In the genomic region with DNA sequence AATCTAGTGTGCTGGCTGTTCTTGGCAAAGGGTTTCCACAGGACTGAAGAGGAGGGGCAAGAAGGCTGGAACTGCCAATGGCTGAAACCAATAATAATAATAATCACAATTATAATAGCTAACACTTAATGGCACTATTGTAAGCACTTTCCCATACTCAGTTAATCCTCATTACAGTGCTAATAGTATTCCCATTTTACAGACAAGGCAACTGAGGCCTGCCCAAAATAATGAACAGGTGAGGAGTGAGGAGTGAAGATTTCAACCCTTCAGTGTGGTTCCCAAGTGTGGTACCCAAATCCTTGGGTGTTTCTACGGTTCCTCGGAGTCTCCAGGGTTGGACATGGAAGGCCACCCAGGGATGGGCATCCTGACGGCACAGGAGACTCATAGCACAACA, we compare ENCODE assay signal across 13 cellular contexts.
DNase-seq lines count a peak whose midpoint lies in the region; ATAC-seq and TF ChIP-seq lines count a peak whose summit lies in the region.
"Had no signal": no experiment of that assay in that cellular context is flagged by ENCODE, and none has a peak within 500 bp of the region (broad histone marks: within the 10 kb centered on the region; RNA-seq: fewer than 3 reads in every experiment).

No MANE protein-coding gene starts in this region.

- H3K27me3 Mint-ChIP-seq in activated CD8-positive, alpha-beta memory T cell treated with anti-CD3 and anti-CD28 coated beads, Interleukin-2, amount 10 ng/mL, durations not matched to agents 7 days and 5 days = no peaks in the 10 kb centered on the region
- H3K27me3 Mint-ChIP-seq in natural killer cell treated with Interleukin-12 subunit alpha and Interleukin-12 subunit beta and Interleukin-15 and Interleukin-18, amount 100 ng/mL, for 72 hours = no peaks in the 10 kb centered on the region
- no peaks in the 10 kb centered on the region for H3K27me3 Mint-ChIP-seq in natural killer cell (ENCODE audit: low read depth in 2 of 2)
- H3K27me3 Mint-ChIP-seq in dendritic cell treated with granulocyte-macrophage colony-stimulating factor and Interleukin-4, amounts not matched to agents 40 ng/mL and 50 ng/mL, for 4 days = no peaks in the 10 kb centered on the region
- H3K27me3 Mint-ChIP-seq: CD4-positive, CD25-positive, alpha-beta regulatory T cell had no signal

- no peak for ATAC-seq in activated CD8-positive, alpha-beta memory T cell treated with anti-CD3 and anti-CD28 coated beads, Interleukin-2, amount 10 ng/mL, durations not matched to agents 7 days and 5 days
- ATAC-seq in natural killer cell treated with Interleukin-12 subunit alpha and Interleukin-12 subunit beta and Interleukin-15 and Interleukin-18, amount 100 ng/mL, for 72 hours = no peak
- ATAC-seq in natural killer cell = no peak
- ATAC-seq: HCT116 had no signal

- H3K4me1 Mint-ChIP-seq in activated CD8-positive, alpha-beta memory T cell treated with anti-CD3 and anti-CD28 coated beads, Interleukin-2, amount 10 ng/mL, durations not matched to agents 7 days and 5 days = peaks cover 95% of the 10 kb centered on the region
- peaks cover 60 to 78% of the 10 kb centered on the region in 2 donors for H3K4me1 Mint-ChIP-seq in natural killer cell treated with Interleukin-12 subunit alpha and Interleukin-12 subunit beta and Interleukin-15 and Interleukin-18, amount 100 ng/mL, for 72 hours (ENCODE audit: low read depth in 2 of 2)
- H3K4me1 Mint-ChIP-seq in natural killer cell = peaks cover 55 to 59% of the 10 kb centered on the region in 2 donors
- peaks cover 70% of the 10 kb centered on the region for H3K4me1 Mint-ChIP-seq in dendritic cell treated with granulocyte-macrophage colony-stimulating factor and Interleukin-4, amounts not matched to agents 40 ng/mL and 50 ng/mL, for 4 days (ENCODE audit: low read depth)

- H3K9me3 Mint-ChIP-seq in activated CD8-positive, alpha-beta memory T cell treated with anti-CD3 and anti-CD28 coated beads, Interleukin-2, amount 10 ng/mL, durations not matched to agents 7 days and 5 days (ENCODE audit: low read depth) = no peaks in the 10 kb centered on the region
- H3K9me3 Mint-ChIP-seq in natural killer cell treated with Interleukin-12 subunit alpha and Interleukin-12 subunit beta and Interleukin-15 and Interleukin-18, amount 100 ng/mL, for 72 hours = no peaks in the 10 kb centered on the region
- H3K9me3 Mint-ChIP-seq in natural killer cell = no peaks in the 10 kb centered on the region
- no peaks in the 10 kb centered on the region for H3K9me3 Mint-ChIP-seq in dendritic cell treated with granulocyte-macrophage colony-stimulating factor and Interleukin-4, amounts not matched to agents 40 ng/mL and 50 ng/mL, for 4 days
- H3K9me3 Mint-ChIP-seq: CD4-positive, CD25-positive, alpha-beta regulatory T cell had no signal

- CTCF ChIA-PET in activated CD8-positive, alpha-beta memory T cell treated with anti-CD3 and anti-CD28 coated beads, Interleukin-2, amount 10 ng/mL, durations not matched to agents 7 days and 5 days (lab: Charles Lee) = interaction anchor here (0.8 to 2.9 kb wide), 3 partner anchors 14 to 166 kb away, joined by 3 to 17 read pairs (median 5); no protein-coding TSS in a partner anchor

- intact Hi-C loops in natural killer cell (cut with micrococcal nuclease) = no loop called here
- intact Hi-C loops in dendritic cell treated with granulocyte-macrophage colony-stimulating factor and Interleukin-4, amounts not matched to agents 40 ng/mL and 50 ng/mL, for 4 days (cut with micrococcal nuclease) = no loop called here

- no peak for DNase-seq in activated CD8-positive, alpha-beta memory T cell treated with anti-CD3 and anti-CD28 coated beads, Interleukin-2, amount 10 ng/mL, durations not matched to agents 7 days and 5 days
- no peak for DNase-seq in activated CD8-positive, alpha-beta memory T cell treated with anti-CD3 and anti-CD28 coated beads, Interleukin-2, amount 50 U/mL, for 48 hours
- DNase-seq in natural killer cell treated with Interleukin-12 subunit alpha and Interleukin-12 subunit beta and Interleukin-15 and Interleukin-18, amount 100 ng/mL, for 72 hours (ENCODE audit: low spot score) = no peak
- DNase-seq in natural killer cell = no peak
- DNase-seq in dermis blood vessel endothelial cell = no peak
- DNase-seq in NCI-H1105 (lab: John Stamatoyannopoulos, UW) = no peak
- DNase-seq: CD4-positive, CD25-positive, alpha-beta regulatory T cell; DMS53; GF-D8; GM23248; IMR-90 had no signal

- H3K4me3 Mint-ChIP-seq in activated CD8-positive, alpha-beta memory T cell treated with anti-CD3 and anti-CD28 coated beads, Interleukin-2, amount 10 ng/mL, durations not matched to agents 7 days and 5 days = no peak overlapping the region
- H3K4me3 Mint-ChIP-seq in natural killer cell treated with Interleukin-12 subunit alpha and Interleukin-12 subunit beta and Interleukin-15 and Interleukin-18, amount 100 ng/mL, for 72 hours = peak overlapping the region; percentile 10
- H3K4me3 Mint-ChIP-seq in natural killer cell = no peak overlapping the region
- no peak overlapping the region for H3K4me3 Mint-ChIP-seq in dendritic cell treated with granulocyte-macrophage colony-stimulating factor and Interleukin-4, amounts not matched to agents 40 ng/mL and 50 ng/mL, for 4 days
- H3K4me3 Mint-ChIP-seq: CD4-positive, CD25-positive, alpha-beta regulatory T cell had no signal

- no peak for TF ChIP-seq CTCF in natural killer cell (IDR thresholded peaks at IDR 0.05)

- H3K27ac Mint-ChIP-seq in activated CD8-positive, alpha-beta memory T cell treated with anti-CD3 and anti-CD28 coated beads, Interleukin-2, amount 10 ng/mL, durations not matched to agents 7 days and 5 days = peak overlapping the region; percentile 70
- peak overlapping the region; percentile 86 to 91 for H3K27ac Mint-ChIP-seq in natural killer cell treated with Interleukin-12 subunit alpha and Interleukin-12 subunit beta and Interleukin-15 and Interleukin-18, amount 100 ng/mL, for 72 hours
- no peak overlapping the region for H3K27ac Mint-ChIP-seq in natural killer cell
- H3K27ac Mint-ChIP-seq in dendritic cell treated with granulocyte-macrophage colony-stimulating factor and Interleukin-4, amounts not matched to agents 40 ng/mL and 50 ng/mL, for 4 days = peak overlapping the region; percentile 84
- H3K27ac Mint-ChIP-seq: CD4-positive, CD25-positive, alpha-beta regulatory T cell had no signal

- peaks cover 17% of the 10 kb centered on the region for H3K36me3 Mint-ChIP-seq in activated CD8-positive, alpha-beta memory T cell treated with anti-CD3 and anti-CD28 coated beads, Interleukin-2, amount 10 ng/mL, durations not matched to agents 7 days and 5 days
- H3K36me3 Mint-ChIP-seq in natural killer cell treated with Interleukin-12 subunit alpha and Interleukin-12 subunit beta and Interleukin-15 and Interleukin-18, amount 100 ng/mL, for 72 hours = peaks cover 5% of the 10 kb centered on the region
- H3K36me3 Mint-ChIP-seq in natural killer cell = no peaks in the 10 kb centered on the region
- peaks cover 49% of the 10 kb centered on the region for H3K36me3 Mint-ChIP-seq in dendritic cell treated with granulocyte-macrophage colony-stimulating factor and Interleukin-4, amounts not matched to agents 40 ng/mL and 50 ng/mL, for 4 days (ENCODE audit: low read depth)

Comparison
In these comparisons a context has a peak if more than half of its experiments do, and no peak if none do; other contexts are left out.
1. H3K27ac Mint-ChIP-seq: peak in activated CD8-positive, alpha-beta memory T cell treated with anti-CD3 and anti-CD28 coated beads, Interleukin-2, amount 10 ng/mL, durations not matched to agents 7 days and 5 days (single experiment), natural killer cell treated with Interleukin-12 subunit alpha and Interleukin-12 subunit beta and Interleukin-15 and Interleukin-18, amount 100 ng/mL, for 72 hours (2 of 2) and dendritic cell treated with granulocyte-macrophage colony-stimulating factor and Interleukin-4, amounts not matched to agents 40 ng/mL and 50 ng/mL, for 4 days (single experiment); none in natural killer cell (0 of 2).